7 cellular contexts compared by ENCODE assay signal in genomic region chr7:152492952-152493351, GRCh38.
"Had no signal": no experiment of that assay in that cellular context is flagged by ENCODE, and none has a peak within 500 bp of the region (broad histone marks: within the 10 kb centered on the region; RNA-seq: fewer than 3 reads in every experiment).

No MANE protein-coding gene starts in this region.

- H3K36me3 ChIP-seq: HAP-1 had no signal

- H3K4me3 ChIP-seq: GM23248, HAP-1 had no signal

- H3K27ac ChIP-seq: GM23248, HL-60 had no signal

- H3K4me1 ChIP-seq: HAP-1 had no signal

- H2AFZ ChIP-seq: GM23248 had no signal

- H3K9me3 ChIP-seq: HAP-1 had no signal

- DNase-seq: GM23248, GOT3, H7, HFFc6 had no signal

- ATAC-seq: HCT116 had no signal

- H3K9ac ChIP-seq: GM23248 had no signal
